In the genomic region with DNA sequence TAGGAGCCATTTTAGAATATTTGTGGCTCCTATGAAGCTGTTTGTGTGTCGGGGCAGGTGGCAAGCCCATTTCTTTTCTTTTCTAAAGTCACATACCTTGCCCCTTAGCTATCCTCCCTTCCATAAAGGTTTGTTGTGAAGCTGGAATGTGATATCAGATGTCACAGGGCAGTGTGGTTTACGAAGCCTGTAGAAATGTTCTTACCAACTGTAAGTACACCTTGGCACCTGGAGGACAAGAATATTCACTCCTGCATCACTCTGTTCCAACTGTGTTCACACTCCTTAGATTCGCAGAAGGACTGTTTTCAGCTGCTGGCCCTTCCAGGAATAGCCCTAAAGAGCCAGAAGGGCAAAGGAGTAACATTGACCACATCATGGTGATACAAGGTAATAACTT, we compare ENCODE assay signal across 15 cellular contexts.
DNase-seq lines count a peak whose midpoint lies in the region; ATAC-seq lines count a peak whose summit lies in the region.
"Had no signal": no experiment of that assay in that cellular context is flagged by ENCODE, and none has a peak within 500 bp of the region (broad histone marks: within the 10 kb centered on the region; RNA-seq: fewer than 3 reads in every experiment).

No MANE protein-coding gene starts in this region.

- no peak for ATAC-seq in stimulated activated naive CD8-positive, alpha-beta T cell treated with anti-CD3 and anti-CD28 coated beads, Interleukin-15, Interleukin-2, amounts not matched to agents 100 U/mL and 50 U/mL, for 24 hours
- ATAC-seq in HG03460 (IDR thresholded peaks at IDR 0.05; ENCODE audit: unreplicated experiment) (no peak), HG03159 (IDR thresholded peaks at IDR 0.05; ENCODE audit: unreplicated experiment) (no peak)
- ATAC-seq: A549, GM23338 had no signal

- no peak overlapping the region for H3K4me3 ChIP-seq in skeletal muscle tissue (ENCODE audit: low read length in 3 of 3)
- H3K4me3 ChIP-seq: A549, GM23338 had no signal

- H3K36me3 ChIP-seq in skeletal muscle tissue (ENCODE audit: control insufficient read depth in 3 of 3, insufficient read depth in 3 of 3, low read length in 3 of 3): no peaks in the 10 kb centered on the region

- peaks cover 41% of the 10 kb centered on the region for H3K4me1 Mint-ChIP-seq in stimulated activated naive CD8-positive, alpha-beta T cell treated with anti-CD3 and anti-CD28 coated beads, Interleukin-15, Interleukin-2, amounts not matched to agents 100 ng/mL and 50 ng/mL, for 24 hours (ENCODE audit: low read depth)
- H3K4me1 Mint-ChIP-seq: GM23338 had no signal

- no peak overlapping the region for H3K9ac ChIP-seq in skeletal muscle tissue (ENCODE audit: low read depth in 1 of 3, low read length in 3 of 3)

- peak overlapping the region; percentile 3 for H3K27ac ChIP-seq in skeletal muscle tissue (ENCODE audit: low read depth, low read length)
- H3K27ac ChIP-seq: A549, C4-2B, HL-60 had no signal

- H3K27me3 Mint-ChIP-seq in stimulated activated naive CD8-positive, alpha-beta T cell treated with anti-CD3 and anti-CD28 coated beads, Interleukin-15, Interleukin-2, amounts not matched to agents 100 ng/mL and 50 ng/mL, for 24 hours: no peaks in the 10 kb centered on the region
- H3K27me3 Mint-ChIP-seq: CD4-positive, alpha-beta T cell had no signal

- no peaks in the 10 kb centered on the region for H3K9me3 ChIP-seq in skeletal muscle tissue (ENCODE audit: control insufficient read depth in 3 of 3, low read length in 3 of 3)
- H3K9me3 ChIP-seq: A549, Caco-2 had no signal

- H3K4me3 Mint-ChIP-seq in stimulated activated naive CD8-positive, alpha-beta T cell treated with anti-CD3 and anti-CD28 coated beads, Interleukin-15, Interleukin-2, amounts not matched to agents 100 ng/mL and 50 ng/mL, for 24 hours: no peak overlapping the region
- H3K4me3 Mint-ChIP-seq: CD4-positive, alpha-beta T cell; GM23338 had no signal

- H3K27ac Mint-ChIP-seq in stimulated activated naive CD8-positive, alpha-beta T cell treated with anti-CD3 and anti-CD28 coated beads, Interleukin-15, Interleukin-2, amounts not matched to agents 100 ng/mL and 50 ng/mL, for 24 hours: peak overlapping the region; percentile 64
- H3K27ac Mint-ChIP-seq: CD4-positive, alpha-beta T cell; GM23338 had no signal

- peaks cover 14 to 38% (median 19%) of the 10 kb centered on the region in 3 donors for H3K4me1 ChIP-seq in skeletal muscle tissue (ENCODE audit: control insufficient read depth in 3 of 3, insufficient read depth in 3 of 3, low read length in 3 of 3)
- H3K4me1 ChIP-seq: A549 had no signal

- DNase-seq in stimulated activated naive CD8-positive, alpha-beta T cell treated with anti-CD3 and anti-CD28 coated beads, Interleukin-15, Interleukin-2, amounts not matched to agents 100 U/mL and 50 U/mL, for 24 hours: no peak
- DNase-seq in myocyte (ENCODE audit: low read depth) (peak; percentile 56), NCI-H2196 (lab: John Stamatoyannopoulos, UW; ENCODE audit: unreplicated experiment) (no peak)
- DNase-seq: AML-193; Caco-2; CD4-positive, alpha-beta T cell; HCEC 1CT had no signal

- no peaks in the 10 kb centered on the region for H3K27me3 ChIP-seq in skeletal muscle tissue (ENCODE audit: control insufficient read depth in 3 of 3, insufficient read depth in 3 of 3, low read length in 3 of 3)

- peaks cover 6% of the 10 kb centered on the region for H3K9me3 Mint-ChIP-seq in stimulated activated naive CD8-positive, alpha-beta T cell treated with anti-CD3 and anti-CD28 coated beads, Interleukin-15, Interleukin-2, amounts not matched to agents 100 ng/mL and 50 ng/mL, for 24 hours

- H3K36me3 Mint-ChIP-seq in stimulated activated naive CD8-positive, alpha-beta T cell treated with anti-CD3 and anti-CD28 coated beads, Interleukin-15, Interleukin-2, amounts not matched to agents 100 ng/mL and 50 ng/mL, for 24 hours (ENCODE audit: low read depth): peaks cover 20% of the 10 kb centered on the region
